ENCODE assay signal across 1 cellular context in genomic region chr9:36999728-37000333, GRCh38.
TF ChIP-seq lines count a peak whose summit lies in the region.

No MANE protein-coding gene starts in this region.

TF ChIP-seq in GM12878, 131 proteins besides CTCF, POLR2A, EP300 and RAD21 (continued from another document):
- TF ChIP-seq, protein P1, sequence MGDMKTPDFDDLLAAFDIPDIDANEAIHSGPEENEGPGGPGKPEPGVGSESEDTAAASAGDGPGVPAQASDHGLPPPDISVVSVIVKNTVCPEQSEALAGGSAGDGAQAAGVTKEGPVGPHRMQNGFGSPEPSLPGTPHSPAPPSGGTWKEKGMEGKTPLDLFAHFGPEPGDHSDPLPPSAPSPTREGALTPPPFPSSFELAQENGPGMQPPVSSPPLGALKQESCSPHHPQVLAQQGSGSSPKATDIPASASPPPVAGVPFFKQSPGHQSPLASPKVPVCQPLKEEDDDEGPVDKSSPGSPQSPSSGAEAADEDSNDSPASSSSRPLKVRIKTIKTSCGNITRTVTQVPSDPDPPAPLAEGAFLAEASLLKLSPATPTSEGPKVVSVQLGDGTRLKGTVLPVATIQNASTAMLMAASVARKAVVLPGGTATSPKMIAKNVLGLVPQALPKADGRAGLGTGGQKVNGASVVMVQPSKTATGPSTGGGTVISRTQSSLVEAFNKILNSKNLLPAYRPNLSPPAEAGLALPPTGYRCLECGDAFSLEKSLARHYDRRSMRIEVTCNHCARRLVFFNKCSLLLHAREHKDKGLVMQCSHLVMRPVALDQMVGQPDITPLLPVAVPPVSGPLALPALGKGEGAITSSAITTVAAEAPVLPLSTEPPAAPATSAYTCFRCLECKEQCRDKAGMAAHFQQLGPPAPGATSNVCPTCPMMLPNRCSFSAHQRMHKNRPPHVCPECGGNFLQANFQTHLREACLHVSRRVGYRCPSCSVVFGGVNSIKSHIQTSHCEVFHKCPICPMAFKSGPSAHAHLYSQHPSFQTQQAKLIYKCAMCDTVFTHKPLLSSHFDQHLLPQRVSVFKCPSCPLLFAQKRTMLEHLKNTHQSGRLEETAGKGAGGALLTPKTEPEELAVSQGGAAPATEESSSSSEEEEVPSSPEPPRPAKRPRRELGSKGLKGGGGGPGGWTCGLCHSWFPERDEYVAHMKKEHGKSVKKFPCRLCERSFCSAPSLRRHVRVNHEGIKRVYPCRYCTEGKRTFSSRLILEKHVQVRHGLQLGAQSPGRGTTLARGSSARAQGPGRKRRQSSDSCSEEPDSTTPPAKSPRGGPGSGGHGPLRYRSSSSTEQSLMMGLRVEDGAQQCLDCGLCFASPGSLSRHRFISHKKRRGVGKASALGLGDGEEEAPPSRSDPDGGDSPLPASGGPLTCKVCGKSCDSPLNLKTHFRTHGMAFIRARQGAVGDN (IDR thresholded peaks at IDR 0.05) = peak; percentile 49; the same call in 1 of the 2 replicates
- TF ChIP-seq BHLHE40 (IDR thresholded peaks at IDR 0.05; ENCODE audit: borderline replicate concordance in 1 of 2, low read depth in 2 of 2, low read length in 1 of 2) (no peak), YY1 (IDR thresholded peaks at IDR 0.05; ENCODE audit: low read depth, low read length) (peak; percentile 58; the same call in 1 of the 2 replicates), SMARCA5 (IDR thresholded peaks at IDR 0.05) (0 out of 2 replicates have a peak, but pooled peaks have one; percentile 36), CREM (IDR thresholded peaks at IDR 0.05; ENCODE audit: low read depth) (peak; percentile 47; the same call in 1 of the 2 replicates), SIN3A (IDR thresholded peaks at IDR 0.05; ENCODE audit: low read depth, low read length) (no peak), SPI1 (IDR thresholded peaks at IDR 0.05; ENCODE audit: borderline replicate concordance, insufficient read depth, low read depth, low read length) (peak; percentile 81), NBN (IDR thresholded peaks at IDR 0.05) (peak; percentile 32; the same call in 1 of the 2 replicates), CHD2 (IDR thresholded peaks at IDR 0.05; ENCODE audit: borderline replicate concordance, low read depth, low read length) (no peak), BACH1 (IDR thresholded peaks at IDR 0.05; ENCODE audit: borderline replicate concordance) (0 out of 2 replicates have a peak, but pooled peaks have one; percentile 8), IKZF1 (conservative IDR thresholded peaks at IDR 0.05) (peak; percentile 37), ATF7 (IDR thresholded peaks at IDR 0.05; ENCODE audit: low read depth) (0 out of 2 replicates have a peak, but pooled peaks have one; percentile 16), POLR2AphosphoS2 (IDR thresholded peaks at IDR 0.05; ENCODE audit: low read depth, low read length) (0 out of 2 replicates have a peak, but pooled peaks have one; percentile 43), MLLT1 (IDR thresholded peaks at IDR 0.05) (0 out of 2 replicates have a peak, but pooled peaks have one; percentile 47), IKZF2 (IDR thresholded peaks at IDR 0.05) (peak in 1 of 2 experiments; percentile 25; a peak in 1 of 4 replicates), SMC3 (IDR thresholded peaks at IDR 0.05; ENCODE audit: borderline replicate concordance, low read length) (peak; percentile 35; the same call in 1 of the 2 replicates), ZBTB40 (IDR thresholded peaks at IDR 0.05; ENCODE audit: borderline replicate concordance) (peak; percentile 23; the same call in 1 of the 2 replicates), NFIC (IDR thresholded peaks at IDR 0.05; ENCODE audit: low read depth, low read length) (no peak)
- TF ChIP-seq, protein P2, sequence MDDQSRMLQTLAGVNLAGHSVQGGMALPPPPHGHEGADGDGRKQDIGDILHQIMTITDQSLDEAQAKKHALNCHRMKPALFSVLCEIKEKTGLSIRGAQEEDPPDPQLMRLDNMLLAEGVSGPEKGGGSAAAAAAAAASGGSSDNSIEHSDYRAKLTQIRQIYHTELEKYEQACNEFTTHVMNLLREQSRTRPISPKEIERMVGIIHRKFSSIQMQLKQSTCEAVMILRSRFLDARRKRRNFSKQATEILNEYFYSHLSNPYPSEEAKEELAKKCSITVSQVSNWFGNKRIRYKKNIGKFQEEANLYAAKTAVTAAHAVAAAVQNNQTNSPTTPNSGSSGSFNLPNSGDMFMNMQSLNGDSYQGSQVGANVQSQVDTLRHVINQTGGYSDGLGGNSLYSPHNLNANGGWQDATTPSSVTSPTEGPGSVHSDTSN (IDR thresholded peaks at IDR 0.05; ENCODE audit: insufficient replicate concordance, low read depth, low read length) = no peak
- TF ChIP-seq, protein P3, sequence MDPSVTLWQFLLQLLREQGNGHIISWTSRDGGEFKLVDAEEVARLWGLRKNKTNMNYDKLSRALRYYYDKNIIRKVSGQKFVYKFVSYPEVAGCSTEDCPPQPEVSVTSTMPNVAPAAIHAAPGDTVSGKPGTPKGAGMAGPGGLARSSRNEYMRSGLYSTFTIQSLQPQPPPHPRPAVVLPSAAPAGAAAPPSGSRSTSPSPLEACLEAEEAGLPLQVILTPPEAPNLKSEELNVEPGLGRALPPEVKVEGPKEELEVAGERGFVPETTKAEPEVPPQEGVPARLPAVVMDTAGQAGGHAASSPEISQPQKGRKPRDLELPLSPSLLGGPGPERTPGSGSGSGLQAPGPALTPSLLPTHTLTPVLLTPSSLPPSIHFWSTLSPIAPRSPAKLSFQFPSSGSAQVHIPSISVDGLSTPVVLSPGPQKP (IDR thresholded peaks at IDR 0.05; ENCODE audit: low read depth, low read length) = peak; percentile 78
- TF ChIP-seq, protein P4, sequence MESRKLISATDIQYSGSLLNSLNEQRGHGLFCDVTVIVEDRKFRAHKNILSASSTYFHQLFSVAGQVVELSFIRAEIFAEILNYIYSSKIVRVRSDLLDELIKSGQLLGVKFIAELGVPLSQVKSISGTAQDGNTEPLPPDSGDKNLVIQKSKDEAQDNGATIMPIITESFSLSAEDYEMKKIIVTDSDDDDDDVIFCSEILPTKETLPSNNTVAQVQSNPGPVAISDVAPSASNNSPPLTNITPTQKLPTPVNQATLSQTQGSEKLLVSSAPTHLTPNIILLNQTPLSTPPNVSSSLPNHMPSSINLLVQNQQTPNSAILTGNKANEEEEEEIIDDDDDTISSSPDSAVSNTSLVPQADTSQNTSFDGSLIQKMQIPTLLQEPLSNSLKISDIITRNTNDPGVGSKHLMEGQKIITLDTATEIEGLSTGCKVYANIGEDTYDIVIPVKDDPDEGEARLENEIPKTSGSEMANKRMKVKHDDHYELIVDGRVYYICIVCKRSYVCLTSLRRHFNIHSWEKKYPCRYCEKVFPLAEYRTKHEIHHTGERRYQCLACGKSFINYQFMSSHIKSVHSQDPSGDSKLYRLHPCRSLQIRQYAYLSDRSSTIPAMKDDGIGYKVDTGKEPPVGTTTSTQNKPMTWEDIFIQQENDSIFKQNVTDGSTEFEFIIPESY (IDR thresholded peaks at IDR 0.05) = no peak
- TF ChIP-seq, protein P5, sequence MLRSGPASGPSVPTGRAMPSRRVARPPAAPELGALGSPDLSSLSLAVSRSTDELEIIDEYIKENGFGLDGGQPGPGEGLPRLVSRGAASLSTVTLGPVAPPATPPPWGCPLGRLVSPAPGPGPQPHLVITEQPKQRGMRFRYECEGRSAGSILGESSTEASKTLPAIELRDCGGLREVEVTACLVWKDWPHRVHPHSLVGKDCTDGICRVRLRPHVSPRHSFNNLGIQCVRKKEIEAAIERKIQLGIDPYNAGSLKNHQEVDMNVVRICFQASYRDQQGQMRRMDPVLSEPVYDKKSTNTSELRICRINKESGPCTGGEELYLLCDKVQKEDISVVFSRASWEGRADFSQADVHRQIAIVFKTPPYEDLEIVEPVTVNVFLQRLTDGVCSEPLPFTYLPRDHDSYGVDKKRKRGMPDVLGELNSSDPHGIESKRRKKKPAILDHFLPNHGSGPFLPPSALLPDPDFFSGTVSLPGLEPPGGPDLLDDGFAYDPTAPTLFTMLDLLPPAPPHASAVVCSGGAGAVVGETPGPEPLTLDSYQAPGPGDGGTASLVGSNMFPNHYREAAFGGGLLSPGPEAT (IDR thresholded peaks at IDR 0.05; ENCODE audit: low read depth) = no peak
